In genomic region chr7:132065193-132065972, GRCh38 we compare ENCODE assay signal across 8 cellular contexts.
DNase-seq lines count a peak whose midpoint lies in the region; ATAC-seq and TF ChIP-seq lines count a peak whose summit lies in the region.

No MANE protein-coding gene starts in this region.

- no peaks in the 10 kb centered on the region for H3K9me3 Mint-ChIP-seq in activated naive CD4-positive, alpha-beta T cell treated with anti-CD3 and anti-CD28 coated beads, Interleukin-2, amount 10 ng/mL, durations not matched to agents 7 days and 5 days

- TF ChIP-seq CTCF in astrocyte of the spinal cord (IDR thresholded peaks at IDR 0.05; ENCODE audit: low read depth, low read length), result no peak

- H3K36me3 ChIP-seq in HAP-1 (replicated peaks), result no peaks in the 10 kb centered on the region
- no peaks in the 10 kb centered on the region for H3K36me3 ChIP-seq in H7 (replicated peaks; ENCODE audit: control insufficient read depth, insufficient read depth, low read length)

- no peak overlapping the region for H3K27ac Mint-ChIP-seq in activated naive CD4-positive, alpha-beta T cell treated with anti-CD3 and anti-CD28 coated beads, Interleukin-2, amount 10 ng/mL, durations not matched to agents 7 days and 5 days

- H3K36me3 Mint-ChIP-seq in activated naive CD4-positive, alpha-beta T cell treated with anti-CD3 and anti-CD28 coated beads, Interleukin-2, amount 10 ng/mL, durations not matched to agents 7 days and 5 days, result no peaks in the 10 kb centered on the region

- peaks cover 4% of the 10 kb centered on the region for H3K27me3 Mint-ChIP-seq in activated naive CD4-positive, alpha-beta T cell treated with anti-CD3 and anti-CD28 coated beads, Interleukin-2, amount 10 ng/mL, durations not matched to agents 7 days and 5 days

- H3K4me3 ChIP-seq in astrocyte of the spinal cord (ENCODE audit: low read depth, low read length) (no peak overlapping the region), HAP-1 (no peak overlapping the region), H7 (ENCODE audit: insufficient read depth, low read depth, low read length) (no peak overlapping the region)

- in situ Hi-C loops in astrocyte of the spinal cord (cut with HindIII; ENCODE audit: low sequenced_read_pairs) (no loop called here), HAP-1 (cut with MboI; ENCODE audit: low sequenced_read_pairs) (no loop called here)

- H3K27me3 ChIP-seq in HAP-1 (ENCODE audit: low read depth) (no peaks in the 10 kb centered on the region), H7 (ENCODE audit: control insufficient read depth, insufficient read depth, low read length) (no peaks in the 10 kb centered on the region)

- CTCF ChIA-PET in activated naive CD4-positive, alpha-beta T cell treated with anti-CD3 and anti-CD28 coated beads, Interleukin-2, amount 10 ng/mL, durations not matched to agents 7 days and 5 days (lab: Charles Lee), result no interaction called here

- no peak for ATAC-seq in GM19023 (IDR thresholded peaks at IDR 0.05; ENCODE audit: unreplicated experiment)

- H3K4me3 Mint-ChIP-seq in activated naive CD4-positive, alpha-beta T cell treated with anti-CD3 and anti-CD28 coated beads, Interleukin-2, amount 10 ng/mL, durations not matched to agents 7 days and 5 days, result no peak overlapping the region

- no peaks in the 10 kb centered on the region for H3K4me1 Mint-ChIP-seq in activated naive CD4-positive, alpha-beta T cell treated with anti-CD3 and anti-CD28 coated beads, Interleukin-2, amount 10 ng/mL, durations not matched to agents 7 days and 5 days

- no peaks in the 10 kb centered on the region for H3K9me3 ChIP-seq in HAP-1

- DNase-seq in HPDE6-E6E7 (ENCODE audit: extremely low spot score) (peak; percentile 94), astrocyte of the spinal cord (ENCODE audit: low read depth, low spot score) (peak; percentile 98), iris pigment epithelial cell (ENCODE audit: low read depth) (peak; percentile 96), superior temporal gyrus (ENCODE audit: extremely low spot score) (peak; percentile 72), HAP-1 (ENCODE audit: low spot score in 2 of 2) (no peak), H7 (no peak)
- DNase-seq in activated naive CD4-positive, alpha-beta T cell treated with anti-CD3 and anti-CD28 coated beads, Interleukin-2, amount 10 ng/mL, durations not matched to agents 7 days and 5 days, result no peak

- no peaks in the 10 kb centered on the region for H3K4me1 ChIP-seq in HAP-1

Comparison
In these comparisons a context has a peak if more than half of its experiments do, and no peak if none do; other contexts are left out.
1. DNase-seq: peak in HPDE6-E6E7 (single experiment), astrocyte of the spinal cord (single experiment), iris pigment epithelial cell (single experiment) and superior temporal gyrus (single experiment); none in activated naive CD4-positive, alpha-beta T cell treated with anti-CD3 and anti-CD28 coated beads, Interleukin-2, amount 10 ng/mL, durations not matched to agents 7 days and 5 days (single experiment), HAP-1 (0 of 2) and H7 (single experiment).